15 cellular contexts compared by ENCODE assay signal in genomic region chr2:181105562-181105961, GRCh38.
DNase-seq lines count a peak whose midpoint lies in the region; FAIRE-seq and TF ChIP-seq lines count a peak whose summit lies in the region.
"Had no signal": no experiment of that assay in that cellular context is flagged by ENCODE, and none has a peak within 500 bp of the region (broad histone marks: within the 10 kb centered on the region; RNA-seq: fewer than 3 reads in every experiment).

No MANE protein-coding gene starts in this region.

- no peaks in the 10 kb centered on the region for H3K36me3 Mint-ChIP-seq in MCF 10A (ENCODE audit: insufficient read depth, unreplicated experiment)
- H3K36me3 Mint-ChIP-seq in HFFc6 (ENCODE audit: low read depth): no peaks in the 10 kb centered on the region
- no peaks in the 10 kb centered on the region for H3K36me3 Mint-ChIP-seq in astrocyte (ENCODE audit: low read depth, unreplicated experiment)

- BruUV-seq in mammary epithelial cell (replicated peaks; lab: Mats Ljungman, UMichigan) (no TSS peak), MCF 10A (replicated peaks; lab: Mats Ljungman, UMichigan) (no TSS peak)

- dilution Hi-C loops in mammary epithelial cell (cut with HindIII; ENCODE audit: low sequenced_read_pairs): no loop called here

- no peak overlapping the region for H3K4me3 Mint-ChIP-seq in MCF 10A (ENCODE audit: unreplicated experiment)
- H3K4me3 Mint-ChIP-seq in HFFc6: no peak overlapping the region
- H3K4me3 Mint-ChIP-seq in astrocyte (ENCODE audit: unreplicated experiment): no peak overlapping the region

- POLR2A ChIA-PET in MCF 10A (lab: Yijun Ruan, JAX) (no interaction called here), GM10248 (lab: Yijun Ruan, JAX) (no interaction called here)

- DNase-seq in mammary epithelial cell: peak; percentile 31
- DNase-seq in MCF 10A (ENCODE audit: unreplicated experiment): no peak
- DNase-seq in HFFc6: no peak
- no peak for DNase-seq in astrocyte (ENCODE audit: low read depth)
- DNase-seq in NCI-H2171 treated with DMSO at 0.1 percent for 48 hours (lab: John Stamatoyannopoulos, UW): no peak
- no peak for DNase-seq in GM10248 (ENCODE audit: extremely low spot score)
- DNase-seq in AG08395 (ENCODE audit: low spot score): no peak
- DNase-seq: activated CD4-positive, alpha-beta T cell treated with anti-CD3 and anti-CD28 coated beads for 48 hours; amniotic stem cell; effector memory CD8-positive, alpha-beta T cell; ovary had no signal

- no peak overlapping the region for H3K27ac ChIP-seq in mammary epithelial cell (ENCODE audit: insufficient read depth, low read depth, low read length)
- H3K27ac ChIP-seq in astrocyte (ENCODE audit: low read depth, low read length): no peak overlapping the region
- H3K27ac ChIP-seq: ovary, SK-N-MC, suprapubic skin, vagina had no signal

- H3K36me3 ChIP-seq in mammary epithelial cell (ENCODE audit: insufficient read depth, low read length): no peaks in the 10 kb centered on the region
- H3K36me3 ChIP-seq in astrocyte (ENCODE audit: insufficient read depth, low read length): no peaks in the 10 kb centered on the region
- H3K36me3 ChIP-seq: ovary, suprapubic skin, vagina had no signal

- peaks cover 17% of the 10 kb centered on the region for H3K4me1 ChIP-seq in mammary epithelial cell (ENCODE audit: insufficient read depth, low read length)
- peaks cover 15% of the 10 kb centered on the region for H3K4me1 ChIP-seq in astrocyte (ENCODE audit: insufficient read depth, low read length)
- H3K4me1 ChIP-seq: suprapubic skin had no signal

- WGBS in mammary epithelial cell (ENCODE audit: low coverage, missing lambda C conversion rate): 93% methylated on average over 2 of the region's 2 CpGs

- no peaks in the 10 kb centered on the region for H3K9me3 ChIP-seq in mammary epithelial cell (replicated peaks; ENCODE audit: insufficient read depth, low read length)
- H3K9me3 ChIP-seq in astrocyte (ENCODE audit: insufficient read depth, low read depth, low read length): no peaks in the 10 kb centered on the region
- H3K9me3 ChIP-seq: ovary, suprapubic skin, vagina had no signal

- H2AFZ ChIP-seq in mammary epithelial cell (ENCODE audit: low read depth, low read length) (no peak overlapping the region), astrocyte (ENCODE audit: low read depth, low read length) (no peak overlapping the region)

- in situ Hi-C loops in mammary epithelial cell (cut with MboI; ENCODE audit: low sequenced_read_pairs in 2 of 2): loop anchor here (10.0 to 25.0 kb wide), 3 partner anchors 357 to 607 kb away; partner anchors contain the start of gene ITGA4 (in 1 of the 2)

- H3K27ac Mint-ChIP-seq in MCF 10A (ENCODE audit: low read depth, unreplicated experiment) (no peak overlapping the region), HFFc6 (0 out of 2 replicates have a peak overlapping the region, but pooled peaks have one; percentile 9), astrocyte (ENCODE audit: unreplicated experiment) (no peak overlapping the region)

- no peaks in the 10 kb centered on the region for H3K79me2 ChIP-seq in mammary epithelial cell (ENCODE audit: insufficient read depth, low read length)
- H3K79me2 ChIP-seq in astrocyte (ENCODE audit: insufficient read depth, low read length): no peaks in the 10 kb centered on the region

- H3K4me2 ChIP-seq in mammary epithelial cell (ENCODE audit: insufficient read depth, low read depth, low read length) (no peak overlapping the region), astrocyte (ENCODE audit: low read length) (no peak overlapping the region)

- CTCF ChIA-PET in mammary epithelial cell (lab: Charles Lee; ENCODE audit: low non-redundant PET): interaction anchor here (0.6 kb wide), 1 partner anchor 85 kb away, joined by 4 read pairs; no protein-coding TSS in a partner anchor
- CTCF ChIA-PET in MCF 10A (lab: Yijun Ruan, JAX): interaction anchor here (0.6 to 5.0 kb wide), 22 partner anchors 9 to 866 kb away, joined by 3 to 81 read pairs (median 4); partner anchors contain the start of gene ITGA4
- CTCF ChIA-PET in GM10248 (lab: Yijun Ruan, JAX): interaction anchor here (0.7 to 4.1 kb wide), 28 partner anchors 8 to 609 kb away, joined by 3 to 34 read pairs (median 5); partner anchors contain the start of gene ITGA4

- H3K9ac ChIP-seq in mammary epithelial cell (ENCODE audit: insufficient read depth, low read length): no peak overlapping the region
- H3K9ac ChIP-seq in astrocyte (ENCODE audit: low read length): no peak overlapping the region

- intact Hi-C loops in mammary epithelial cell (cut with micrococcal nuclease): loop anchor here (10.0 kb wide), 3 partner anchors 189 to 1029 kb away; partner anchors contain the start of gene ITPRID2
- intact Hi-C loops in MCF 10A (cut with micrococcal nuclease): no loop called here

- H4K20me1 ChIP-seq in mammary epithelial cell (ENCODE audit: insufficient read depth, low read length) (no peaks in the 10 kb centered on the region), astrocyte (ENCODE audit: insufficient read depth, low read length) (no peaks in the 10 kb centered on the region)

- no peaks in the 10 kb centered on the region for H3K27me3 ChIP-seq in mammary epithelial cell (ENCODE audit: insufficient read depth, low read length)
- H3K27me3 ChIP-seq in astrocyte (ENCODE audit: insufficient read depth, low read length): no peaks in the 10 kb centered on the region
- H3K27me3 ChIP-seq: ovary, suprapubic skin, vagina had no signal

- no peaks in the 10 kb centered on the region for H3K27me3 Mint-ChIP-seq in MCF 10A (ENCODE audit: insufficient read depth, unreplicated experiment)
- no peaks in the 10 kb centered on the region; the same call in 1 of the 2 replicates for H3K27me3 Mint-ChIP-seq in HFFc6 (ENCODE audit: insufficient read depth)
- H3K27me3 Mint-ChIP-seq in astrocyte (ENCODE audit: low read depth, unreplicated experiment): no peaks in the 10 kb centered on the region
- H3K27me3 Mint-ChIP-seq: effector memory CD8-positive, alpha-beta T cell had no signal

- peak; percentile 52 for FAIRE-seq in astrocyte (lab: Jason Lieb, UNC)
- FAIRE-seq: H1 had no signal

- TF ChIP-seq CTCF in mammary epithelial cell (conservative IDR thresholded peaks at IDR 0.05 in 1 of 2, IDR thresholded peaks at IDR 0.05 in 1 of 2; ENCODE audit: extremely low read depth in 1 of 2, insufficient read depth in 1 of 2, low read depth in 1 of 2, low read length in 2 of 2): no peak
- no peak for TF ChIP-seq CTCF in MCF 10A (IDR thresholded peaks at IDR 0.05; ENCODE audit: unreplicated experiment)
- no peak for TF ChIP-seq CTCF in HFFc6 (IDR thresholded peaks at IDR 0.05)
- no peak for TF ChIP-seq CTCF in astrocyte (IDR thresholded peaks at IDR 0.05; ENCODE audit: insufficient read depth, low read depth, low read length)
- TF ChIP-seq CTCF in GM10248 (IDR thresholded peaks at IDR 0.05; ENCODE audit: control extremely low read depth, extremely low read depth, low read depth, missing control alignments): no peak

- H3K9me3 Mint-ChIP-seq in MCF 10A (ENCODE audit: unreplicated experiment) (no peaks in the 10 kb centered on the region), HFFc6 (no peaks in the 10 kb centered on the region), astrocyte (ENCODE audit: unreplicated experiment) (no peaks in the 10 kb centered on the region)

- H3K4me3 ChIP-seq in mammary epithelial cell (replicated peaks in 1 of 3; ENCODE audit: insufficient read depth in 1 of 3, low read depth in 2 of 3, low read length in 3 of 3) (no peak overlapping the region), astrocyte (ENCODE audit: insufficient read depth, low read depth, low read length) (no peak overlapping the region)
- H3K4me3 ChIP-seq: ovary, SK-N-MC, suprapubic skin, vagina had no signal

- H3K4me1 Mint-ChIP-seq in MCF 10A (ENCODE audit: insufficient read depth, unreplicated experiment) (peaks cover 8% of the 10 kb centered on the region), HFFc6 (ENCODE audit: low read depth) (peaks cover 48% of the 10 kb centered on the region), astrocyte (ENCODE audit: low read depth, unreplicated experiment) (peaks cover 17% of the 10 kb centered on the region)
